19 cellular contexts compared by ENCODE assay signal in the genomic region with DNA sequence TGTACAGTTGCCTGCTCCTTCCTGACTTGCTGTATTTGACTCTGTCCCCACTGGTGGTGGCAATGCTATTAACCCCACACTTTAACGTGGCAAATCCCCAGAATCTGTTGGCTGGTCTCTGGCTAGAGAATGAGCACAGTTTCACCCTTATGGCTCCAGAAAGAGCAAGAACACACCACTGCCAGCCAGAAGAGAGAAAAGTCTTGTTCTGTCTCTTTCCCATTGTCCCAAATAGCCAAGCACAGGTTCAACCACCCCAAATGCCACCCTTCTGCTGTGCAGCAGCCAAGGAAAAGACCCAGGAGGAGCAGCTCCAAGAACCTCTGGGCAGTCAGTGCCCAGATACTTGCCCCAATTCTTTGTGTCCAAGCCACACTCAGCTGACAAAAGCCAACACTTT. TPM values are rescaled to one million over a fixed set of nuclear protein-coding genes. Genes with fewer than 3 reads are reported as not detected.
DNase-seq lines count a peak whose midpoint lies in the region; ATAC-seq and TF ChIP-seq lines count a peak whose summit lies in the region.
"Had no signal": no experiment of that assay in that cellular context is flagged by ENCODE, and none has a peak within 500 bp of the region (broad histone marks: within the 10 kb centered on the region; RNA-seq: fewer than 3 reads in every experiment).

No MANE protein-coding gene starts in this region.

- TF ChIP-seq CTCF in brain (conservative IDR thresholded peaks at IDR 0.05) (no peak), mucosa of descending colon (IDR thresholded peaks at IDR 0.05) (no peak)

- no peaks in the 10 kb centered on the region for H3K36me3 ChIP-seq in mucosa of descending colon (ENCODE audit: low read depth)
- H3K36me3 ChIP-seq: BLaER1 had no signal

- no peak for ATAC-seq in mucosa of descending colon
- ATAC-seq: A549; CD8-positive, alpha-beta T cell; HCT116 had no signal

- H3K4me1 ChIP-seq in mucosa of descending colon (ENCODE audit: low read depth) = peaks cover 3% of the 10 kb centered on the region
- H3K4me1 ChIP-seq: A549, BLaER1 had no signal

- no peak overlapping the region for H3K4me3 ChIP-seq in mucosa of descending colon
- H3K4me3 ChIP-seq: A549, BLaER1 had no signal

- peak overlapping the region in 3 of 5 experiments; percentile 36 to 60 (median 38) for H3K27ac Mint-ChIP-seq in brain
- H3K27ac Mint-ChIP-seq: CD14-positive monocyte; CD8-positive, alpha-beta T cell; HFFc6 had no signal

- intact Hi-C loops in mucosa of descending colon (cut with DNase I, micrococcal nuclease) = no loop called here

- DNase-seq in Ammon's horn (ENCODE audit: low spot score) = peak; percentile 41
- DNase-seq in midbrain (lab: John Stamatoyannopoulos, UW) = peak; percentile 22
- DNase-seq in putamen (ENCODE audit: low spot score) = peak; percentile 16
- no peak for DNase-seq in NCI-H187 treated with DMSO at 0.1 percent for 48 hours (lab: John Stamatoyannopoulos, UW)
- DNase-seq in activated CD4-positive, alpha-beta T cell treated with anti-CD3 and anti-CD28 coated beads, Interleukin-2, amount 50 U/mL, for 48 hours = no peak
- no peak for DNase-seq in mucosa of descending colon
- DNase-seq: AML-193; Calu3; CD8-positive, alpha-beta T cell; DMS79 treated with DMSO at 0.1 percent for 48 hours; GF-D8; HFFc6; IMR-90 had no signal

- H3K27me3 Mint-ChIP-seq in brain = peaks cover 4% of the 10 kb centered on the region

- peaks cover 0 to 5% (median 3%) of the 10 kb centered on the region in 5 experiments for H3K9me3 Mint-ChIP-seq in brain
- H3K9me3 Mint-ChIP-seq: CD8-positive, alpha-beta T cell had no signal

- H3K4me1 Mint-ChIP-seq in brain = peaks cover 28% of the 10 kb centered on the region
- H3K4me1 Mint-ChIP-seq: CD14-positive monocyte had no signal

- H3K36me3 Mint-ChIP-seq in brain = peaks cover 63% of the 10 kb centered on the region
- H3K36me3 Mint-ChIP-seq: CD14-positive monocyte; CD8-positive, alpha-beta T cell had no signal

- no peaks in the 10 kb centered on the region for H3K9me3 ChIP-seq in mucosa of descending colon
- H3K9me3 ChIP-seq: A549, BLaER1 had no signal

- no peak overlapping the region for H3K4me3 Mint-ChIP-seq in brain
- H3K4me3 Mint-ChIP-seq: CD14-positive monocyte; CD8-positive, alpha-beta T cell; HFFc6 had no signal

RNA-seq across cellular contexts. Expression of a gene that starts 11.3 kb away (rescaled TPM):
- 3.4 TPM for polyA plus RNA-seq in brain (ENCODE audit: insufficient read depth, low read depth, low replicate concordance)
- total RNA-seq in mucosa of descending colon = 10 to 100 TPM in 2 of 3 donors, 1 to 10 TPM in 1; 7.2 to 34.9 (median 28.8) TPM
- total RNA-seq: CD8-positive, alpha-beta T cell; HFFc6 had no signal
- polyA plus RNA-seq: CD14-positive monocyte had no signal

RNA-seq across cellular contexts. Expression of a gene that starts 54.9 kb away (rescaled TPM):
- polyA plus RNA-seq in brain (ENCODE audit: insufficient read depth, low read depth, low replicate concordance) = not detected
- not detected for total RNA-seq in mucosa of descending colon
- total RNA-seq: Calu3; CD8-positive, alpha-beta T cell; H4; HFFc6; IMR-90 had no signal
- polyA plus RNA-seq: A549, CD14-positive monocyte, IMR-90 had no signal

Comparison
In these comparisons a context has a peak if more than half of its experiments do, and no peak if none do; other contexts are left out.
1. DNase-seq: peak in Ammon's horn (single experiment), midbrain (single experiment) and putamen (single experiment); none in NCI-H187 treated with DMSO at 0.1 percent for 48 hours (single experiment), activated CD4-positive, alpha-beta T cell treated with anti-CD3 and anti-CD28 coated beads, Interleukin-2, amount 50 U/mL, for 48 hours (0 of 2) and mucosa of descending colon (0 of 3).